Comparison of ENCODE assay signal across 9 cellular contexts in the genomic region with DNA sequence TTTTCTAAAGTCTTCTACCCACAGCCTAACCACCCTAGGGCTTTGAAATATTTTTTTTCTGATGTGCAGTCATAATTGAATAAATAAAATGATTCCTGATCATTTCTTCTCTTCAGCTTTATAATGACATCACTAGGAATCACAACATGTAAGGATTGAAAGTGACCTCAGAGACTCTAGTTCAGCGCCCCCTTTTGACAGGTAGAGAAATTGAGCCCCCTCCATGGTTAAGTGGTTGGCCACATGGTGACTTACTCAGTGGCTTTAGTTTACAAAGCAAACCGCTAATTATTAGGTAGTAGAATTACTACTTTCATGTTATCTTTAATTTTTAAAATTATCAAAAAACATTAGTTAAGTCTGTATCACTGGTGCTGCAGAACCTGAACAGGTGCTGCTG. TPM values are rescaled to one million over a fixed set of nuclear protein-coding genes. Genes with fewer than 3 reads are reported as not detected.
DNase-seq lines count a peak whose midpoint lies in the region; ATAC-seq, FAIRE-seq and TF ChIP-seq lines count a peak whose summit lies in the region.
"Had no signal": no experiment of that assay in that cellular context is flagged by ENCODE, and none has a peak within 500 bp of the region (broad histone marks: within the 10 kb centered on the region; RNA-seq: fewer than 3 reads in every experiment).

No MANE protein-coding gene starts in this region.

- TF ChIP-seq CTCF in heart left ventricle (IDR thresholded peaks at IDR 0.05) (peak in 9 of 12 donors; percentile 11 to 49 (median 39)), epithelial cell of esophagus (IDR thresholded peaks at IDR 0.05; ENCODE audit: insufficient read depth, low read depth, low read length, missing control alignments) (peak; percentile 48)

- DNase-seq in heart left ventricle (no peak), Right ventricle myocardium superior (no peak), NCI-H146 (lab: John Stamatoyannopoulos, UW) (peak; percentile 64), epithelial cell of esophagus (ENCODE audit: low read depth) (peak; percentile 51), urothelium cell line (ENCODE audit: low spot score) (peak; percentile 21), HK-2 (ENCODE audit: unreplicated experiment) (no peak)

- no peaks in the 10 kb centered on the region for H3K27me3 ChIP-seq in heart left ventricle

- 40 to 45% (median 44%) methylated on average over 2 of the region's 2 CpGs for WGBS in heart left ventricle, 4 donors

- H3K4me1 ChIP-seq in heart left ventricle, result peaks cover 0 to 16% (median 2%) of the 10 kb centered on the region in 12 donors

- H3K36me3 ChIP-seq in heart left ventricle, result no peaks in the 10 kb centered on the region

- H3K4me3 ChIP-seq in heart left ventricle, result no peak overlapping the region
- no peak overlapping the region for H3K4me3 ChIP-seq in epithelial cell of esophagus (ENCODE audit: low read length)
- H3K4me3 ChIP-seq: skin epidermis had no signal

- no peak overlapping the region for H3K27ac ChIP-seq in heart left ventricle
- H3K27ac ChIP-seq: skin epidermis had no signal

- ATAC-seq in heart left ventricle (no peak), Right ventricle myocardium superior (ENCODE audit: poor library complexity) (no peak), GM21381 (IDR thresholded peaks at IDR 0.05; ENCODE audit: unreplicated experiment) (no peak), HG03565 (IDR thresholded peaks at IDR 0.05; ENCODE audit: unreplicated experiment) (no peak)

- no peak for FAIRE-seq in urothelium cell line (lab: Jason Lieb, UNC)

- H3K9me3 ChIP-seq in heart left ventricle, result no peaks in the 10 kb centered on the region

- intact Hi-C loops in heart left ventricle (cut with DNase I) (loop anchor here in 7 of 10 donors (2.0 to 10.0 kb wide), 2 partner anchors 93 to 141 kb away; no protein-coding TSS in a partner anchor), Right ventricle myocardium superior (cut with DNase I) (loop anchor here (10.0 kb wide), 1 partner anchor 141 kb away; no protein-coding TSS in a partner anchor)

- TF ChIP-seq POLR2A in heart left ventricle (IDR thresholded peaks at IDR 0.05), result no peak

RNA-seq across cellular contexts. Expression of gene SLC2A12, which starts 13.3 kb away (rescaled TPM):
- total RNA-seq in heart left ventricle, result 10 to 100 TPM; 12.3 to 34.1 (median 20.3) TPM
- 10 to 100 TPM in 1 of 2 donors, 1 to 10 TPM in 1; 5.1 to 10.5 TPM for polyA plus RNA-seq in heart left ventricle
- 14.4 TPM for total RNA-seq in Right ventricle myocardium superior

Comparison
In these comparisons a context has a peak if more than half of its experiments do, and no peak if none do; other contexts are left out.
1. DNase-seq: peak in NCI-H146 (single experiment), epithelial cell of esophagus (single experiment) and urothelium cell line (single experiment); none in heart left ventricle (0 of 5), Right ventricle myocardium superior (single experiment) and HK-2 (single experiment).